8 cellular contexts compared by ENCODE assay signal in genomic region chr1:116544588-116545358, GRCh38. TPM values are rescaled to one million over a fixed set of nuclear protein-coding genes. Genes with fewer than 3 reads are reported as not detected.
DNase-seq lines count a peak whose midpoint lies in the region; ATAC-seq and TF ChIP-seq lines count a peak whose summit lies in the region.
"Had no signal": no experiment of that assay in that cellular context is flagged by ENCODE, and none has a peak within 500 bp of the region (broad histone marks: within the 10 kb centered on the region; RNA-seq: fewer than 3 reads in every experiment).

No MANE protein-coding gene starts in this region.

- peak overlapping the region; percentile 36 to 85 (median 68) for H3K27ac Mint-ChIP-seq in immature natural killer cell
- H3K27ac Mint-ChIP-seq in mesothelial cell of epicardium: no peak overlapping the region

- TF ChIP-seq CTCF in mesothelial cell of epicardium (IDR thresholded peaks at IDR 0.05; ENCODE audit: unreplicated experiment): no peak

- ATAC-seq in GM18861 (IDR thresholded peaks at IDR 0.05; ENCODE audit: unreplicated experiment): peak; percentile 37
- peak; percentile 47 for ATAC-seq in GM21619 (IDR thresholded peaks at IDR 0.05; ENCODE audit: unreplicated experiment)
- ATAC-seq in HG03565 (IDR thresholded peaks at IDR 0.05; ENCODE audit: unreplicated experiment): peak; percentile 40
- ATAC-seq: PC-3 had no signal

- peaks cover 19 to 21% (median 21%) of the 10 kb centered on the region in 3 donors for H3K36me3 Mint-ChIP-seq in immature natural killer cell
- peaks cover 2% of the 10 kb centered on the region for H3K36me3 Mint-ChIP-seq in mesothelial cell of epicardium

- no peak overlapping the region for H3K4me3 Mint-ChIP-seq in immature natural killer cell
- H3K4me3 Mint-ChIP-seq in mesothelial cell of epicardium: no peak overlapping the region

- H3K4me1 Mint-ChIP-seq in immature natural killer cell (peaks cover 56 to 79% of the 10 kb centered on the region in 2 donors), mesothelial cell of epicardium (no peaks in the 10 kb centered on the region)

- peaks cover 0 to 3% (median 0%) of the 10 kb centered on the region in 3 donors for H3K27me3 Mint-ChIP-seq in immature natural killer cell (ENCODE audit: low read depth in 3 of 3)
- H3K27me3 Mint-ChIP-seq in mesothelial cell of epicardium (ENCODE audit: low read depth): no peaks in the 10 kb centered on the region

- H3K9me3 Mint-ChIP-seq in immature natural killer cell: no peaks in the 10 kb centered on the region
- H3K9me3 Mint-ChIP-seq in mesothelial cell of epicardium: no peaks in the 10 kb centered on the region

- DNase-seq in immature natural killer cell (no peak), hepatic stellate cell (ENCODE audit: low spot score) (no peak), NAMALWA (ENCODE audit: low spot score) (no peak), mesothelial cell of epicardium (ENCODE audit: low spot score in 2 of 2, unreplicated experiment in 2 of 2) (no peak)
- DNase-seq: PC-3 had no signal

RNA-seq across cellular contexts. Expression of gene CD58, which starts 26.1 kb away (rescaled TPM):
- polyA plus RNA-seq in immature natural killer cell: 100 to 1,000 TPM in 1 of 3 donors, 10 to 100 TPM in 2; 68.6 to 112 (median 69.9) TPM
- total RNA-seq in mesothelial cell of epicardium: 6.6 to 8.0 TPM (median 7.6 TPM) in 3 replicates
